Comparison of ENCODE assay signal across 1 cellular context in the genomic region with DNA sequence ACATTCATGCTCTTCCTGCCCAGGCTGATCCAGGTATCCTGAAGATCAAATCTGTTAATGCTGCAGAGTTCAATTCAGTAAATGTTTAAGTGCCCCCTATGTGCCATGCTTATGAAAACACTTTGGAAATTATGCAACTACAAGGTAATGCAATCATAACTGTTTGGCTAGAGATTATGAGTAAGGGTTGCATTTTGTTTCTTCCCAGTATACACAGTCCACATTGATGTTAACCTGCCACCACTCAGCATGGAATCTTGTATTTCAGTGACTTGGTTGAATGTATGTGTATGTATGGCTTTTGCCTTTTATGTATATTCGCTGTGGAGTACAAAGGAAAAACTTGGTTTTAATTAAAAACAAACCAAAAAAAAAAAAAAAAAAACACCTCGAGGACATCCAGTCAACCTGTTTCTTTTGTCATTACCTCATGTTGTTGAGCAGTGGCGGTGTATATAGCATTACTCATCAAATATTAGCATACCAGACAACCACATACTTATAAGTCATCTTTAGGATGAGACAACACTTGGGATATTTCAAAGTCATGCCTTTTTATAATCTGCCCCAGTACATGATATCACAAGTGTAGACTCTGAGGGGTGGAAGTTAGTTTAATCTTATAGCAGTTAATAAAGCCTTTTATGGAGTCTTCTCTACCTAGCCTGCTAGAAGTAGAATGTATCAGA.
TF ChIP-seq lines count a peak whose summit lies in the region.

No MANE protein-coding gene starts in this region.

TF ChIP-seq in HEK293, 187 proteins besides CTCF, POLR2A, EP300 and RAD21 (continued from another document):
- TF ChIP-seq, protein P1, sequence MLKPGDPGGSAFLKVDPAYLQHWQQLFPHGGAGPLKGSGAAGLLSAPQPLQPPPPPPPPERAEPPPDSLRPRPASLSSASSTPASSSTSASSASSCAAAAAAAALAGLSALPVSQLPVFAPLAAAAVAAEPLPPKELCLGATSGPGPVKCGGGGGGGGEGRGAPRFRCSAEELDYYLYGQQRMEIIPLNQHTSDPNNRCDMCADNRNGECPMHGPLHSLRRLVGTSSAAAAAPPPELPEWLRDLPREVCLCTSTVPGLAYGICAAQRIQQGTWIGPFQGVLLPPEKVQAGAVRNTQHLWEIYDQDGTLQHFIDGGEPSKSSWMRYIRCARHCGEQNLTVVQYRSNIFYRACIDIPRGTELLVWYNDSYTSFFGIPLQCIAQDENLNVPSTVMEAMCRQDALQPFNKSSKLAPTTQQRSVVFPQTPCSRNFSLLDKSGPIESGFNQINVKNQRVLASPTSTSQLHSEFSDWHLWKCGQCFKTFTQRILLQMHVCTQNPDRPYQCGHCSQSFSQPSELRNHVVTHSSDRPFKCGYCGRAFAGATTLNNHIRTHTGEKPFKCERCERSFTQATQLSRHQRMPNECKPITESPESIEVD (tag by site-specific recombination; IDR thresholded peaks at IDR 0.05) = peak; percentile 65
- TF ChIP-seq ZNF629 (tag by site-specific recombination; IDR thresholded peaks at IDR 0.05) (peak; percentile 85), ZBTB17 (tag by site-specific recombination; IDR thresholded peaks at IDR 0.05) (peak; percentile 57), KLF9 (tag by site-specific recombination; IDR thresholded peaks at IDR 0.05; ENCODE audit: low read depth) (no peak), ZNF623 (tag by site-specific recombination; IDR thresholded peaks at IDR 0.05) (no peak), ZNF184 (tag by site-specific recombination; IDR thresholded peaks at IDR 0.05) (peak; percentile 5; the same call in 1 of the 2 replicates), ZBTB1 (tag by site-specific recombination; IDR thresholded peaks at IDR 0.05) (0 out of 2 replicates have a peak, but pooled peaks have one; percentile 20), GLIS2 (tag by site-specific recombination; IDR thresholded peaks at IDR 0.05) (no peak), ZNF514 (tag by site-specific recombination; IDR thresholded peaks at IDR 0.05) (no peak), ZNF366 (tag by site-specific recombination; conservative IDR thresholded peaks at IDR 0.05) (peak; percentile 73), ZNF555 (tag by site-specific recombination; conservative IDR thresholded peaks at IDR 0.05) (no peak), SCRT2 (tag by site-specific recombination; IDR thresholded peaks at IDR 0.05) (peak; percentile 84), ZNF391 (tag by site-specific recombination; IDR thresholded peaks at IDR 0.05; ENCODE audit: borderline replicate concordance, low read depth) (no peak), ZNF654 (tag by site-specific recombination; IDR thresholded peaks at IDR 0.05; ENCODE audit: low read depth) (peak; percentile 29; the same call in 1 of the 2 replicates)
- TF ChIP-seq, protein P2, sequence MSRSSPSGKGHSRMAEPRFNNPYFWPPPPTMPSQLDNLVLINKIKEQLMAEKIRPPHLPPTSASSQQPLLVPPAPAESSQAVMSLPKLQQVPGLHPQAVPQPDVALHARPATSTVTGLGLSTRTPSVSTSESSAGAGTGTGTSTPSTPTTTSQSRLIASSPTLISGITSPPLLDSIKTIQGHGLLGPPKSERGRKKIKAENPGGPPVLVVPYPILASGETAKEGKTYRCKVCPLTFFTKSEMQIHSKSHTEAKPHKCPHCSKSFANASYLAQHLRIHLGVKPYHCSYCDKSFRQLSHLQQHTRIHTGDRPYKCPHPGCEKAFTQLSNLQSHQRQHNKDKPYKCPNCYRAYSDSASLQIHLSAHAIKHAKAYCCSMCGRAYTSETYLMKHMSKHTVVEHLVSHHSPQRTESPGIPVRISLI (tag by site-specific recombination; IDR thresholded peaks at IDR 0.05) = peak; percentile 97
- TF ChIP-seq, protein P3, sequence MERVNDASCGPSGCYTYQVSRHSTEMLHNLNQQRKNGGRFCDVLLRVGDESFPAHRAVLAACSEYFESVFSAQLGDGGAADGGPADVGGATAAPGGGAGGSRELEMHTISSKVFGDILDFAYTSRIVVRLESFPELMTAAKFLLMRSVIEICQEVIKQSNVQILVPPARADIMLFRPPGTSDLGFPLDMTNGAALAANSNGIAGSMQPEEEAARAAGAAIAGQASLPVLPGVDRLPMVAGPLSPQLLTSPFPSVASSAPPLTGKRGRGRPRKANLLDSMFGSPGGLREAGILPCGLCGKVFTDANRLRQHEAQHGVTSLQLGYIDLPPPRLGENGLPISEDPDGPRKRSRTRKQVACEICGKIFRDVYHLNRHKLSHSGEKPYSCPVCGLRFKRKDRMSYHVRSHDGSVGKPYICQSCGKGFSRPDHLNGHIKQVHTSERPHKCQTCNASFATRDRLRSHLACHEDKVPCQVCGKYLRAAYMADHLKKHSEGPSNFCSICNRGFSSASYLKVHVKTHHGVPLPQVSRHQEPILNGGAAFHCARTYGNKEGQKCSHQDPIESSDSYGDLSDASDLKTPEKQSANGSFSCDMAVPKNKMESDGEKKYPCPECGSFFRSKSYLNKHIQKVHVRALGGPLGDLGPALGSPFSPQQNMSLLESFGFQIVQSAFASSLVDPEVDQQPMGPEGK (tag by site-specific recombination; IDR thresholded peaks at IDR 0.05) = peak; percentile 47; the same call in 1 of the 2 replicates
